Comparison of ENCODE assay signal across 1 cellular context in the genomic region with DNA sequence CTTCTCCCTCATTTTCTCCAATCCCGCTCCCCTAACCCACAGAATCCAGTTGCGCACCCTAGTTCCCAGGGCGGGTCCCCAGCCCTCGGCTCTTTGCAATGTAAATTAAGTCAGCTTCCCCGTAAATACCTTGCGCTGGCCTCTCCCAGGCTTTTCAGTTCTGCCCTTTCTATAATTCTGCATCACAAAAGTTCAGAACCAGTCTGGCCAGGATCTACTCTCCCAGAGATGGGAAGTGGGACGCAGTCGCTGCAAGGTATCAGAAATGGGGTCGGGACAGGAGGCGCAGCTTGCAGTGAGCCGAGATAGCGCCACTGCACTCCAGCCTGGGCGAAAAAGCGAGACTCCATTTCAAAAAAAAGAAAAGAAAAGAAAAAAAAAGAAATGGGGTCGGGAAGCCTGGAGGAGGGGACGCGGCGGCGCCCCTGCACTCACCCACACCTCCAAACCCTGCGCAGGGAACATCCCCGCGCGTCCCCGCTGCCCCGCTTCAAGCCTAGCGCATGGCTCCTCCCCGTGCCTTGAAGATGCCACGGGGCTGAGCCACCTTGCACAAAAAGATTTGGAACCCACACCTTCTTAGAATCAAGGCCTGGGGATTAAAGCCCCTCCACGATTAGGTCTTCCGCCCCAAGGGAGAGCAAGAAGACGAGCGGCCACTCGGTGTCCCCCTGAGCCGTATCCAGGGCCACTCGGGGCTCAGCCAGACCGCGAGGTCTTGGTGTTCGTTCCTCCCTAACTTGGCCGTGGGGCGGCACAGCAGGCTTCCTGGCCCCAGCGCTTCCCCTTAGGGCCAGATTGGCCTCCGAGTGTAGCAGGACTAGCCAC.
TF ChIP-seq lines count a peak whose summit lies in the region.

No MANE protein-coding gene starts in this region.

TF ChIP-seq in H1, 55 proteins besides CTCF, POLR2A, EP300 and RAD21:
- TF ChIP-seq, protein P1, sequence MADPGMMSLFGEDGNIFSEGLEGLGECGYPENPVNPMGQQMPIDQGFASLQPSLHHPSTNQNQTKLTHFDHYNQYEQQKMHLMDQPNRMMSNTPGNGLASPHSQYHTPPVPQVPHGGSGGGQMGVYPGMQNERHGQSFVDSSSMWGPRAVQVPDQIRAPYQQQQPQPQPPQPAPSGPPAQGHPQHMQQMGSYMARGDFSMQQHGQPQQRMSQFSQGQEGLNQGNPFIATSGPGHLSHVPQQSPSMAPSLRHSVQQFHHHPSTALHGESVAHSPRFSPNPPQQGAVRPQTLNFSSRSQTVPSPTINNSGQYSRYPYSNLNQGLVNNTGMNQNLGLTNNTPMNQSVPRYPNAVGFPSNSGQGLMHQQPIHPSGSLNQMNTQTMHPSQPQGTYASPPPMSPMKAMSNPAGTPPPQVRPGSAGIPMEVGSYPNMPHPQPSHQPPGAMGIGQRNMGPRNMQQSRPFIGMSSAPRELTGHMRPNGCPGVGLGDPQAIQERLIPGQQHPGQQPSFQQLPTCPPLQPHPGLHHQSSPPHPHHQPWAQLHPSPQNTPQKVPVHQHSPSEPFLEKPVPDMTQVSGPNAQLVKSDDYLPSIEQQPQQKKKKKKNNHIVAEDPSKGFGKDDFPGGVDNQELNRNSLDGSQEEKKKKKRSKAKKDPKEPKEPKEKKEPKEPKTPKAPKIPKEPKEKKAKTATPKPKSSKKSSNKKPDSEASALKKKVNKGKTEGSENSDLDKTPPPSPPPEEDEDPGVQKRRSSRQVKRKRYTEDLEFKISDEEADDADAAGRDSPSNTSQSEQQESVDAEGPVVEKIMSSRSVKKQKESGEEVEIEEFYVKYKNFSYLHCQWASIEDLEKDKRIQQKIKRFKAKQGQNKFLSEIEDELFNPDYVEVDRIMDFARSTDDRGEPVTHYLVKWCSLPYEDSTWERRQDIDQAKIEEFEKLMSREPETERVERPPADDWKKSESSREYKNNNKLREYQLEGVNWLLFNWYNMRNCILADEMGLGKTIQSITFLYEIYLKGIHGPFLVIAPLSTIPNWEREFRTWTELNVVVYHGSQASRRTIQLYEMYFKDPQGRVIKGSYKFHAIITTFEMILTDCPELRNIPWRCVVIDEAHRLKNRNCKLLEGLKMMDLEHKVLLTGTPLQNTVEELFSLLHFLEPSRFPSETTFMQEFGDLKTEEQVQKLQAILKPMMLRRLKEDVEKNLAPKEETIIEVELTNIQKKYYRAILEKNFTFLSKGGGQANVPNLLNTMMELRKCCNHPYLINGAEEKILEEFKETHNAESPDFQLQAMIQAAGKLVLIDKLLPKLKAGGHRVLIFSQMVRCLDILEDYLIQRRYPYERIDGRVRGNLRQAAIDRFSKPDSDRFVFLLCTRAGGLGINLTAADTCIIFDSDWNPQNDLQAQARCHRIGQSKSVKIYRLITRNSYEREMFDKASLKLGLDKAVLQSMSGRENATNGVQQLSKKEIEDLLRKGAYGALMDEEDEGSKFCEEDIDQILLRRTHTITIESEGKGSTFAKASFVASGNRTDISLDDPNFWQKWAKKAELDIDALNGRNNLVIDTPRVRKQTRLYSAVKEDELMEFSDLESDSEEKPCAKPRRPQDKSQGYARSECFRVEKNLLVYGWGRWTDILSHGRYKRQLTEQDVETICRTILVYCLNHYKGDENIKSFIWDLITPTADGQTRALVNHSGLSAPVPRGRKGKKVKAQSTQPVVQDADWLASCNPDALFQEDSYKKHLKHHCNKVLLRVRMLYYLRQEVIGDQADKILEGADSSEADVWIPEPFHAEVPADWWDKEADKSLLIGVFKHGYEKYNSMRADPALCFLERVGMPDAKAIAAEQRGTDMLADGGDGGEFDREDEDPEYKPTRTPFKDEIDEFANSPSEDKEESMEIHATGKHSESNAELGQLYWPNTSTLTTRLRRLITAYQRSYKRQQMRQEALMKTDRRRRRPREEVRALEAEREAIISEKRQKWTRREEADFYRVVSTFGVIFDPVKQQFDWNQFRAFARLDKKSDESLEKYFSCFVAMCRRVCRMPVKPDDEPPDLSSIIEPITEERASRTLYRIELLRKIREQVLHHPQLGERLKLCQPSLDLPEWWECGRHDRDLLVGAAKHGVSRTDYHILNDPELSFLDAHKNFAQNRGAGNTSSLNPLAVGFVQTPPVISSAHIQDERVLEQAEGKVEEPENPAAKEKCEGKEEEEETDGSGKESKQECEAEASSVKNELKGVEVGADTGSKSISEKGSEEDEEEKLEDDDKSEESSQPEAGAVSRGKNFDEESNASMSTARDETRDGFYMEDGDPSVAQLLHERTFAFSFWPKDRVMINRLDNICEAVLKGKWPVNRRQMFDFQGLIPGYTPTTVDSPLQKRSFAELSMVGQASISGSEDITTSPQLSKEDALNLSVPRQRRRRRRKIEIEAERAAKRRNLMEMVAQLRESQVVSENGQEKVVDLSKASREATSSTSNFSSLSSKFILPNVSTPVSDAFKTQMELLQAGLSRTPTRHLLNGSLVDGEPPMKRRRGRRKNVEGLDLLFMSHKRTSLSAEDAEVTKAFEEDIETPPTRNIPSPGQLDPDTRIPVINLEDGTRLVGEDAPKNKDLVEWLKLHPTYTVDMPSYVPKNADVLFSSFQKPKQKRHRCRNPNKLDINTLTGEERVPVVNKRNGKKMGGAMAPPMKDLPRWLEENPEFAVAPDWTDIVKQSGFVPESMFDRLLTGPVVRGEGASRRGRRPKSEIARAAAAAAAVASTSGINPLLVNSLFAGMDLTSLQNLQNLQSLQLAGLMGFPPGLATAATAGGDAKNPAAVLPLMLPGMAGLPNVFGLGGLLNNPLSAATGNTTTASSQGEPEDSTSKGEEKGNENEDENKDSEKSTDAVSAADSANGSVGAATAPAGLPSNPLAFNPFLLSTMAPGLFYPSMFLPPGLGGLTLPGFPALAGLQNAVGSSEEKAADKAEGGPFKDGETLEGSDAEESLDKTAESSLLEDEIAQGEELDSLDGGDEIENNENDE (IDR thresholded peaks at IDR 0.05; ENCODE audit: insufficient replicate concordance, low read length): no peak
- peak; percentile 78; the same call in 1 of the 2 replicates for TF ChIP-seq SP4 (IDR thresholded peaks at IDR 0.05; ENCODE audit: low read length)
- TF ChIP-seq HDAC2 (IDR thresholded peaks at IDR 0.05; ENCODE audit: borderline replicate concordance in 1 of 2, low read depth in 2 of 2, low read length in 2 of 2): 0 out of 4 replicates have a peak, but pooled peaks have one; percentile 24 to 79
- TF ChIP-seq CTBP2 (IDR thresholded peaks at IDR 0.05; ENCODE audit: borderline replicate concordance, insufficient read depth, insufficient read length, low read length): no peak
- TF ChIP-seq, protein P2, sequence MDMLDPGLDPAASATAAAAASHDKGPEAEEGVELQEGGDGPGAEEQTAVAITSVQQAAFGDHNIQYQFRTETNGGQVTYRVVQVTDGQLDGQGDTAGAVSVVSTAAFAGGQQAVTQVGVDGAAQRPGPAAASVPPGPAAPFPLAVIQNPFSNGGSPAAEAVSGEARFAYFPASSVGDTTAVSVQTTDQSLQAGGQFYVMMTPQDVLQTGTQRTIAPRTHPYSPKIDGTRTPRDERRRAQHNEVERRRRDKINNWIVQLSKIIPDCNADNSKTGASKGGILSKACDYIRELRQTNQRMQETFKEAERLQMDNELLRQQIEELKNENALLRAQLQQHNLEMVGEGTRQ (IDR thresholded peaks at IDR 0.05; ENCODE audit: low read length): no peak
- TF ChIP-seq, protein P3, sequence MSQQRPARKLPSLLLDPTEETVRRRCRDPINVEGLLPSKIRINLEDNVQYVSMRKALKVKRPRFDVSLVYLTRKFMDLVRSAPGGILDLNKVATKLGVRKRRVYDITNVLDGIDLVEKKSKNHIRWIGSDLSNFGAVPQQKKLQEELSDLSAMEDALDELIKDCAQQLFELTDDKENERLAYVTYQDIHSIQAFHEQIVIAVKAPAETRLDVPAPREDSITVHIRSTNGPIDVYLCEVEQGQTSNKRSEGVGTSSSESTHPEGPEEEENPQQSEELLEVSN (IDR thresholded peaks at IDR 0.05): 0 out of 2 replicates have a peak, but pooled peaks have one; percentile 24
- TF ChIP-seq SP1 (IDR thresholded peaks at IDR 0.05; ENCODE audit: low read depth, low read length): peak; percentile 81
- TF ChIP-seq MAFK (IDR thresholded peaks at IDR 0.05; ENCODE audit: low read depth, low read length): no peak
- peak; percentile 58 for TF ChIP-seq POLR2AphosphoS5 (IDR thresholded peaks at IDR 0.05; ENCODE audit: low read depth, low read length)
- no peak for TF ChIP-seq ATF2 (IDR thresholded peaks at IDR 0.05; ENCODE audit: low read length)
- peak; percentile 85 for TF ChIP-seq ASH2L (IDR thresholded peaks at IDR 0.05; ENCODE audit: low read length)
- peak; percentile 86; the same call in 1 of the 2 replicates for TF ChIP-seq RBBP5 (IDR thresholded peaks at IDR 0.05; ENCODE audit: borderline replicate concordance, low read depth, low read length)
- TF ChIP-seq POU5F1 (IDR thresholded peaks at IDR 0.05; ENCODE audit: low read depth, low read length): peak; percentile 89
- TF ChIP-seq HDAC6 (IDR thresholded peaks at IDR 0.05; ENCODE audit: low read depth, low read length): no peak
- TF ChIP-seq MAX (IDR thresholded peaks at IDR 0.05): peak; percentile 47; the same call in 1 of the 2 replicates
- TF ChIP-seq CEBPB (IDR thresholded peaks at IDR 0.05; ENCODE audit: low read depth, low read length): no peak
- peak; percentile 55 for TF ChIP-seq TAF1 (IDR thresholded peaks at IDR 0.05; ENCODE audit: low read depth, low read length)
- TF ChIP-seq SRF (IDR thresholded peaks at IDR 0.05; ENCODE audit: low read depth, low read length): no peak
- TF ChIP-seq TEAD4 (IDR thresholded peaks at IDR 0.05; ENCODE audit: low read depth, low read length): peak; percentile 48; the same call in 1 of the 2 replicates
- TF ChIP-seq JUN (IDR thresholded peaks at IDR 0.05; ENCODE audit: low read depth, low read length): no peak
- TF ChIP-seq KDM4A (IDR thresholded peaks at IDR 0.05; ENCODE audit: low read depth, low read length, severe bottlenecking): peak; percentile 17
- 0 out of 2 replicates have a peak, but pooled peaks have one; percentile 44 for TF ChIP-seq PHF8 (conservative IDR thresholded peaks at IDR 0.05; ENCODE audit: low read depth, low read length)
- no peak for TF ChIP-seq BCL11A (IDR thresholded peaks at IDR 0.05; ENCODE audit: low read depth in 2 of 2, low read length in 2 of 2)
- TF ChIP-seq TAF7 (optimal IDR thresholded peaks at IDR 0.05; ENCODE audit: borderline replicate concordance, low read depth, low read length): peak; percentile 76
- peak; percentile 21 for TF ChIP-seq TBP (IDR thresholded peaks at IDR 0.05; ENCODE audit: low read depth, low read length)
- no peak for TF ChIP-seq NRF1 (IDR thresholded peaks at IDR 0.05; ENCODE audit: low read depth, low read length)
